18 cellular contexts compared by ENCODE assay signal in the genomic region with DNA sequence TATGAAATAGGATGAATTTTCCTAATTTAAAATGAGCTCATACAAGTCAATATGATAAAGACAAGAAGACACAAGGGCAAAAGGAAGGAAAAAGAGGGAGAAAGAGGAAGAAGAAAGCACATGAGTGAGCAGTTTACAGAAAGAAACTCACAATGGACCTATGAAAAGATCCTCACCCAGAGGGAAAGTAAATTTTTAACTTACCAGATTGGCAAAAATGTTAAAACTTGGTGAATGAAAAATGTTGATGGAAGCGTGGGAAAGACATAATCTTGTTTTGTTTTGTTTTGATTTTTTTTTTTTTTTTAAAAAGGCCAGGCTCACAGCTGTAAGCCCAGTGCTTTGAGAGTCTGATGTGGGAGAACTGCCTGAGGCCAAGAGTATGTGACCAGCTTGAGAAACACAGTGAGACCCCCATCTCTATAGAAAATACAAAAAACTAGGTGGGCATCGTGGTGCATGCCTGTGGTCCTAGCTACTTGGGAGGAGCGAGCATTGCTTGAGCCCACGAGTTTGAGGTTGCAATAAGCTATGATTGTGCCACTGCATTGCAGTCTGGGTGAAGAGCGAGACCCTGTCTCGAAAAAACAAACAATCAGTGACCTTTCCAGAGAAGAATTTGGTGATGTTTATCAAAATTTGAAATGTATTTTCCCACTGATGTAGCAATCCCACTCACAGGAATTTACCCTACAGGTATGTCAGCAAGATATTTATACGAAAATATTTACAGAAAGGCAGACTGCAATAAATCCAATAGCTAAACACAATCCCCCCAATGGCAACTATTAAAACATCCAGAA.
DNase-seq lines count a peak whose midpoint lies in the region; ATAC-seq and TF ChIP-seq lines count a peak whose summit lies in the region.
"Had no signal": no experiment of that assay in that cellular context is flagged by ENCODE, and none has a peak within 500 bp of the region (broad histone marks: within the 10 kb centered on the region; RNA-seq: fewer than 3 reads in every experiment).

No MANE protein-coding gene starts in this region.

- H3K23ac ChIP-seq in trophoblast cell (ENCODE audit: low read length): no peak overlapping the region

- peaks cover 3% of the 10 kb centered on the region; the same call in 2 of the 3 replicates for H3K9me3 Mint-ChIP-seq in GM23338

- H3K14ac ChIP-seq in trophoblast cell (ENCODE audit: low read length): no peak overlapping the region

- H3K4ac ChIP-seq in trophoblast cell (ENCODE audit: low read depth, low read length): no peak overlapping the region

- H3K27ac ChIP-seq in GM23338 (ENCODE audit: low read depth) (no peak overlapping the region), SJSA1 (peak overlapping the region; percentile 86), trophoblast cell (ENCODE audit: low read depth, low read length) (no peak overlapping the region), foreskin keratinocyte (no peak overlapping the region), sigmoid colon (no peak overlapping the region), mammary epithelial cell (ENCODE audit: insufficient read depth, low read depth, low read length) (no peak overlapping the region)
- H3K27ac ChIP-seq: KMS-11, SJCRH30 had no signal

- DNase-seq in GM23338 (ENCODE audit: low spot score): no peak
- DNase-seq in SJSA1 (ENCODE audit: low read depth in 1 of 2, low spot score in 2 of 2): peak; percentile 68 to 78
- DNase-seq in fibroblast of villous mesenchyme (ENCODE audit: low read depth): peak; percentile 56
- peak; percentile 68 to 91 for DNase-seq in trophoblast cell
- DNase-seq in foreskin keratinocyte: no peak
- DNase-seq in sigmoid colon: no peak
- DNase-seq in mammary epithelial cell: no peak
- DNase-seq: GDM1, HCEC 1CT, NCI-H1048, NCI-H1436, NCI-H1930, NCI-H226, NCI-H524, SJCRH30 had no signal

- no peak for ATAC-seq in GM23338
- no peak for ATAC-seq in foreskin keratinocyte
- ATAC-seq in GM21423 (IDR thresholded peaks at IDR 0.05; ENCODE audit: unreplicated experiment): no peak

- H3K4me2 ChIP-seq in GM23338: no peak overlapping the region
- no peak overlapping the region for H3K4me2 ChIP-seq in trophoblast cell (ENCODE audit: low read length)
- H3K4me2 ChIP-seq in mammary epithelial cell (ENCODE audit: insufficient read depth, low read depth, low read length): no peak overlapping the region
- H3K4me2 ChIP-seq: KMS-11 had no signal

- H2BK12ac ChIP-seq in trophoblast cell (ENCODE audit: low read length): no peak overlapping the region

- H3K9me3 ChIP-seq in SJSA1 (replicated peaks) (no peaks in the 10 kb centered on the region), trophoblast cell (ENCODE audit: insufficient read depth, low read depth, low read length) (no peaks in the 10 kb centered on the region), sigmoid colon (no peaks in the 10 kb centered on the region), mammary epithelial cell (replicated peaks; ENCODE audit: insufficient read depth, low read length) (peaks cover 3% of the 10 kb centered on the region)
- H3K9me3 ChIP-seq: SJCRH30 had no signal

- peaks cover 6% of the 10 kb centered on the region for H3K27me3 Mint-ChIP-seq in GM23338 (ENCODE audit: insufficient read depth, low read depth, poor library complexity)

- peaks cover 45% of the 10 kb centered on the region for H3K4me1 Mint-ChIP-seq in GM23338

- H3F3A ChIP-seq in GM23338 (replicated peaks; ENCODE audit: low read depth): no peaks in the 10 kb centered on the region

- WGBS in trophoblast cell (ENCODE audit: extremely low coverage, insufficient coverage, insufficient read length): 100% methylated on average over 1 of the region's 7 CpGs
- 90 to 91% methylated on average over 7 of the region's 7 CpGs for WGBS in sigmoid colon, 2 donors
- 84% methylated on average over 7 of the region's 7 CpGs for WGBS in mammary epithelial cell (ENCODE audit: low coverage, missing lambda C conversion rate)

- no peak overlapping the region for H4K12ac ChIP-seq in trophoblast cell (ENCODE audit: low read depth, low read length)

- H3K4me1 ChIP-seq in GM23338 (ENCODE audit: insufficient read depth) (peaks cover 25% of the 10 kb centered on the region), SJSA1 (replicated peaks) (peaks cover 43% of the 10 kb centered on the region), trophoblast cell (ENCODE audit: control insufficient read depth in 1 of 2, insufficient read depth in 2 of 2, low read length in 2 of 2) (peaks cover 3 to 4% of the 10 kb centered on the region in 2 experiments), foreskin keratinocyte (peaks cover 28% of the 10 kb centered on the region), sigmoid colon (no peaks in the 10 kb centered on the region), mammary epithelial cell (ENCODE audit: insufficient read depth, low read length) (peaks cover 16% of the 10 kb centered on the region)
- H3K4me1 ChIP-seq: SJCRH30 had no signal

- H3K27me3 ChIP-seq in GM23338 (ENCODE audit: insufficient read depth) (no peaks in the 10 kb centered on the region), SJSA1 (replicated peaks) (no peaks in the 10 kb centered on the region), trophoblast cell (ENCODE audit: insufficient read depth, low read length) (no peaks in the 10 kb centered on the region), foreskin keratinocyte (no peaks in the 10 kb centered on the region), sigmoid colon (no peaks in the 10 kb centered on the region), mammary epithelial cell (ENCODE audit: insufficient read depth, low read length) (no peaks in the 10 kb centered on the region)
- H3K27me3 ChIP-seq: SJCRH30 had no signal

- H3K79me1 ChIP-seq in trophoblast cell (ENCODE audit: low read length): peaks cover 2% of the 10 kb centered on the region

- no peak for TF ChIP-seq POLR2A in sigmoid colon (IDR thresholded peaks at IDR 0.05)

- H3K27ac Mint-ChIP-seq in GM23338: peak overlapping the region; percentile 12; the same call in 1 of the 2 replicates

- H4K20me1 ChIP-seq in GM23338 (replicated peaks; ENCODE audit: insufficient read depth) (no peaks in the 10 kb centered on the region), mammary epithelial cell (ENCODE audit: insufficient read depth, low read length) (no peaks in the 10 kb centered on the region)

- H3K9ac ChIP-seq in trophoblast cell (ENCODE audit: low read length) (no peak overlapping the region), mammary epithelial cell (ENCODE audit: insufficient read depth, low read length) (no peak overlapping the region)
- H3K9ac ChIP-seq: KMS-11 had no signal

- peaks cover 21% of the 10 kb centered on the region; the same call in 2 of the 3 replicates for H3K36me3 Mint-ChIP-seq in GM23338 (ENCODE audit: low read depth)

- no peaks in the 10 kb centered on the region for H3K9me2 ChIP-seq in GM23338 (ENCODE audit: insufficient read depth)

- peaks cover 30% of the 10 kb centered on the region for H3K79me2 ChIP-seq in GM23338 (replicated peaks; ENCODE audit: insufficient read depth)
- peaks cover 2% of the 10 kb centered on the region for H3K79me2 ChIP-seq in trophoblast cell (ENCODE audit: control insufficient read depth, insufficient read depth, low read length, poor library complexity)
- H3K79me2 ChIP-seq in mammary epithelial cell (ENCODE audit: insufficient read depth, low read length): peaks cover 87% of the 10 kb centered on the region

- H3K4me3 ChIP-seq in GM23338 (no peak overlapping the region), SJSA1 (no peak overlapping the region), fibroblast of villous mesenchyme (ENCODE audit: low read depth, low read length) (no peak overlapping the region), trophoblast cell (ENCODE audit: low read depth, low read length) (no peak overlapping the region), sigmoid colon (no peak overlapping the region), mammary epithelial cell (replicated peaks in 1 of 3; ENCODE audit: insufficient read depth in 1 of 3, low read depth in 2 of 3, low read length in 3 of 3) (no peak overlapping the region)
- H3K4me3 ChIP-seq: SJCRH30 had no signal

- no peak overlapping the region; the same call in 2 of the 3 replicates for H3K4me3 Mint-ChIP-seq in GM23338
- H3K4me3 Mint-ChIP-seq: CD14-positive monocyte had no signal

- BruUV-seq in mammary epithelial cell (replicated peaks; lab: Mats Ljungman, UMichigan): no TSS peak

- H2AFZ ChIP-seq in GM23338 (no peak overlapping the region), trophoblast cell (ENCODE audit: insufficient read depth, low read length, poor library complexity) (no peak overlapping the region), mammary epithelial cell (ENCODE audit: low read depth, low read length) (no peak overlapping the region)

- no peak overlapping the region for H2BK120ac ChIP-seq in trophoblast cell (ENCODE audit: insufficient read depth, low read length, poor library complexity)

- in situ Hi-C loops in mammary epithelial cell (cut with MboI; ENCODE audit: low sequenced_read_pairs in 2 of 2): no loop called here

- H3K36me3 ChIP-seq in GM23338 (ENCODE audit: insufficient read depth) (no peaks in the 10 kb centered on the region), SJSA1 (peaks cover 5% of the 10 kb centered on the region), trophoblast cell (ENCODE audit: control insufficient read depth in 1 of 2, insufficient read depth in 2 of 2, low read length in 2 of 2) (no peaks in the 10 kb centered on the region), sigmoid colon (no peaks in the 10 kb centered on the region), mammary epithelial cell (ENCODE audit: insufficient read depth, low read length) (no peaks in the 10 kb centered on the region)
- H3K36me3 ChIP-seq: SJCRH30 had no signal

- H4K91ac ChIP-seq in trophoblast cell (ENCODE audit: low read depth, low read length): no peak overlapping the region

- no peak overlapping the region for H2AK5ac ChIP-seq in trophoblast cell (ENCODE audit: low read length)

- dilution Hi-C loops in mammary epithelial cell (cut with HindIII; ENCODE audit: low sequenced_read_pairs): no loop called here

- TF ChIP-seq EP300 in sigmoid colon (IDR thresholded peaks at IDR 0.05): no peak

- no peak overlapping the region for H4K8ac ChIP-seq in trophoblast cell (ENCODE audit: low read depth, low read length)

- intact Hi-C loops in sigmoid colon (cut with DNase I): no loop called here
- intact Hi-C loops in mammary epithelial cell (cut with micrococcal nuclease): no loop called here

- TF ChIP-seq CTCF in GM23338 (conservative IDR thresholded peaks at IDR 0.05; ENCODE audit: low read depth in 2 of 2) (no peak), fibroblast of villous mesenchyme (IDR thresholded peaks at IDR 0.05; ENCODE audit: insufficient read depth, low read depth, low read length) (no peak), foreskin keratinocyte (conservative IDR thresholded peaks at IDR 0.05) (no peak), sigmoid colon (IDR thresholded peaks at IDR 0.05) (no peak), mammary epithelial cell (conservative IDR thresholded peaks at IDR 0.05 in 1 of 2, IDR thresholded peaks at IDR 0.05 in 1 of 2; ENCODE audit: extremely low read depth in 1 of 2, insufficient read depth in 1 of 2, low read depth in 1 of 2, low read length in 2 of 2) (no peak)

- CTCF ChIA-PET in mammary epithelial cell (lab: Charles Lee; ENCODE audit: low non-redundant PET): no interaction called here

- H2BK5ac ChIP-seq in trophoblast cell (ENCODE audit: low read depth, low read length, poor library complexity): peak overlapping the region; percentile 37

- no peak overlapping the region for H3K18ac ChIP-seq in trophoblast cell (ENCODE audit: low read length)

Comparison
In these comparisons a context has a peak if more than half of its experiments do, and no peak if none do; other contexts are left out.
1. DNase-seq: peak in SJSA1 (2 of 2), fibroblast of villous mesenchyme (single experiment) and trophoblast cell (2 of 2); none in GM23338 (single experiment), foreskin keratinocyte (0 of 2), sigmoid colon (single experiment) and mammary epithelial cell (single experiment).